ENCODE assay signal across 8 cellular contexts in genomic region chr16:29612381-29613306, GRCh38.
DNase-seq lines count a peak whose midpoint lies in the region; ATAC-seq lines count a peak whose summit lies in the region.
"Not testable (repeated sequence)": the region's sequence is repeated elsewhere in the genome, so short reads cannot be mapped to it uniquely, and the experiment has no call there.

No MANE protein-coding gene starts in this region.

- H3K9me3 ChIP-seq in effector memory CD4-positive, alpha-beta T cell (ENCODE audit: control insufficient read depth, low read length): not testable (repeated sequence)

- ATAC-seq in GM18907 (IDR thresholded peaks at IDR 0.05; ENCODE audit: unreplicated experiment) (peak; percentile 46), HG02973 (IDR thresholded peaks at IDR 0.05; ENCODE audit: unreplicated experiment) (peak; percentile 38)

- H3K79me2 ChIP-seq in ACC112 (ENCODE audit: control insufficient read depth, insufficient read depth, low read length, unreplicated experiment): peaks cover 28% of the 10 kb centered on the region

- H3K36me3 ChIP-seq in ACC112 (ENCODE audit: insufficient read depth, low read length); effector memory CD4-positive, alpha-beta T cell (ENCODE audit: control insufficient read depth, insufficient read depth, low read length): not testable (repeated sequence)

- H3K4me3 ChIP-seq in ACC112 (ENCODE audit: low read depth, low read length): peak overlapping the region; percentile 90
- H3K4me3 ChIP-seq in effector memory CD4-positive, alpha-beta T cell (ENCODE audit: insufficient read depth, low read depth, low read length, poor library complexity, severe bottlenecking): peak overlapping the region; percentile 68

- not testable (repeated sequence) for H3K4me1 ChIP-seq in ACC112 (ENCODE audit: control insufficient read depth, insufficient read depth, low read length, unreplicated experiment); effector memory CD4-positive, alpha-beta T cell (ENCODE audit: control insufficient read depth, insufficient read depth, low read length, poor library complexity, severe bottlenecking)

- H3K27ac ChIP-seq in ACC112 (ENCODE audit: low read depth, low read length): peak overlapping the region; percentile 86
- peak overlapping the region; percentile 74 for H3K27ac ChIP-seq in effector memory CD4-positive, alpha-beta T cell (ENCODE audit: insufficient read depth, low read length, poor library complexity, severe bottlenecking)

- H2AFZ ChIP-seq in ACC112 (ENCODE audit: low read length, unreplicated experiment): not testable (repeated sequence)

- DNase-seq in NCI-H748 (lab: John Stamatoyannopoulos, UW; ENCODE audit: unreplicated experiment): peak; percentile 28
- DNase-seq in activated T-cell treated with anti-CD3 and anti-CD28 coated beads, Interleukin-2, amount 50 U/mL, for 1 hour: peak; percentile 51
- DNase-seq in effector memory CD4-positive, alpha-beta T cell: not testable (repeated sequence)
- peak; percentile 29 for DNase-seq in kidney glomerular epithelial cell (lab: John Stamatoyannopoulos, UW)
- peak; percentile 74 for DNase-seq in retina

- not testable (repeated sequence) for H3K27me3 ChIP-seq in ACC112 (ENCODE audit: insufficient read depth, low read length); effector memory CD4-positive, alpha-beta T cell (replicated peaks; ENCODE audit: control insufficient read depth, insufficient read depth, low read length, poor library complexity, severe bottlenecking)
